ENCODE assay signal across 9 cellular contexts in genomic region chr1:27643626-27644368, GRCh38. TPM values are rescaled to one million over a fixed set of nuclear protein-coding genes. Genes with fewer than 3 reads are reported as not detected.
A peak's percentile ranks its signal among the peaks of the same experiment; 100 is the strongest.
DNase-seq lines count a peak whose midpoint lies in the region; ATAC-seq and TF ChIP-seq lines count a peak whose summit lies in the region.
"Had no signal": no experiment of that assay in that cellular context is flagged by ENCODE, and none has a peak within 500 bp of the region (broad histone marks: within the 10 kb centered on the region; RNA-seq: fewer than 3 reads in every experiment).

No MANE protein-coding gene starts in this region.

- TF ChIP-seq CTCF in HEK293 (tag by site-specific recombination; IDR thresholded peaks at IDR 0.05) (peak; percentile 71; the same call in 1 of the 2 replicates), smooth muscle cell (IDR thresholded peaks at IDR 0.05; ENCODE audit: borderline replicate concordance, insufficient read depth, poor library complexity, severe bottlenecking) (peak; percentile 64)

- peaks cover 12 to 22% (median 19%) of the 10 kb centered on the region in 4 donors for H3K4me1 Mint-ChIP-seq in CD4-positive, alpha-beta memory T cell

- no peaks in the 10 kb centered on the region for H3K27me3 Mint-ChIP-seq in CD4-positive, alpha-beta memory T cell

- H3K27me3 ChIP-seq in CD4-positive, alpha-beta memory T cell (ENCODE audit: insufficient read depth, low read length), result no peaks in the 10 kb centered on the region
- no peaks in the 10 kb centered on the region for H3K27me3 ChIP-seq in smooth muscle cell (ENCODE audit: low read depth)

- intact Hi-C loops in CD4-positive, alpha-beta memory T cell (cut with micrococcal nuclease), result loop anchor here (1.0 kb wide), 2 partner anchors 20 to 34 kb away; no protein-coding TSS in a partner anchor
- intact Hi-C loops in head of caudate nucleus (cut with DNase I), result no loop called here

- no peaks in the 10 kb centered on the region for H3K36me3 ChIP-seq in CD4-positive, alpha-beta memory T cell (ENCODE audit: insufficient read depth, low read length)
- H3K36me3 ChIP-seq in HEK293 (ENCODE audit: control insufficient read depth in 2 of 2, insufficient read depth in 1 of 2, low read length in 2 of 2) (no peaks in the 10 kb centered on the region), smooth muscle cell (ENCODE audit: low read depth) (no peaks in the 10 kb centered on the region)

- H3K27ac ChIP-seq in CD4-positive, alpha-beta memory T cell (ENCODE audit: low read depth, low read length), result no peak overlapping the region
- H3K27ac ChIP-seq in HEK293 (ENCODE audit: extremely low read depth, low read depth, low read length) (no peak overlapping the region), smooth muscle cell (ENCODE audit: low read depth) (no peak overlapping the region)

- H3K4me3 ChIP-seq in CD4-positive, alpha-beta memory T cell (ENCODE audit: low read length in 2 of 2), result no peak overlapping the region
- H3K4me3 ChIP-seq in HEK293 (ENCODE audit: low read depth, low read length) (no peak overlapping the region), smooth muscle cell (no peak overlapping the region)

- H3K4me1 ChIP-seq in CD4-positive, alpha-beta memory T cell (ENCODE audit: insufficient read depth, low read length), result peaks cover 12% of the 10 kb centered on the region
- no peaks in the 10 kb centered on the region for H3K4me1 ChIP-seq in HEK293 (ENCODE audit: control insufficient read depth, insufficient read depth, low read length)
- H3K4me1 ChIP-seq in smooth muscle cell (ENCODE audit: low read depth), result no peaks in the 10 kb centered on the region

- DNase-seq in CD4-positive, alpha-beta memory T cell, result peak; percentile 67 to 74 (median 71)
- DNase-seq in SHP77 (lab: John Stamatoyannopoulos, UW), result peak; percentile 28 to 53
- DNase-seq in activated effector memory CD4-positive, alpha-beta T cell treated with anti-CD3 and anti-CD28 coated beads, Interleukin-2, amount 50 U/mL, for 16 hours, result peak; percentile 87
- DNase-seq in head of caudate nucleus, result peak in 26 of 42 donors; percentile 18 to 65 (median 42)
- no peak for DNase-seq in smooth muscle cell (lab: John Stamatoyannopoulos, UW; ENCODE audit: unreplicated experiment)

- ATAC-seq in HG03432 (IDR thresholded peaks at IDR 0.05; ENCODE audit: unreplicated experiment), result no peak
- ATAC-seq in HG03521 (IDR thresholded peaks at IDR 0.05; ENCODE audit: unreplicated experiment), result no peak

- H4K20me1 ChIP-seq in smooth muscle cell (ENCODE audit: low read depth), result no peaks in the 10 kb centered on the region

- H2AFZ ChIP-seq in smooth muscle cell (ENCODE audit: low read depth), result no peak overlapping the region

- 37% methylated on average over 12 of the region's 12 CpGs for WGBS in smooth muscle cell (ENCODE audit: low lambda C conversion rate)

- no peak overlapping the region for H3K9ac ChIP-seq in smooth muscle cell (ENCODE audit: low read depth)

- no peak overlapping the region for H3K4me2 ChIP-seq in smooth muscle cell

- CTCF ChIA-PET in CD4-positive, alpha-beta memory T cell (lab: Charles Lee; ENCODE audit: partially characterized antibody), result interaction anchor here (0.6 to 5.1 kb wide), 11 partner anchors 18 to 44 kb away, joined by 3 to 111 read pairs (median 7); no protein-coding TSS in a partner anchor
- CTCF ChIA-PET in HEK293 (lab: Yijun Ruan, JAX), result interaction anchor here (0.5 to 2.4 kb wide), 9 partner anchors 13 to 144 kb away, joined by 3 to 32 read pairs (median 6); no protein-coding TSS in a partner anchor

- no peaks in the 10 kb centered on the region for H3K36me3 Mint-ChIP-seq in CD4-positive, alpha-beta memory T cell

- H3K79me2 ChIP-seq in smooth muscle cell (ENCODE audit: low read depth), result no peaks in the 10 kb centered on the region

- POLR2A ChIA-PET in CD4-positive, alpha-beta memory T cell (lab: Charles Lee; ENCODE audit: partially characterized antibody), result interaction anchor here (0.6 to 2.4 kb wide), 5 partner anchors 15 to 36 kb away, joined by 3 to 37 read pairs (median 7); partner anchors contain the start of gene IFI6
- POLR2A ChIA-PET in HEK293 (lab: Yijun Ruan, JAX), result no interaction called here

- no peaks in the 10 kb centered on the region for H3F3A ChIP-seq in smooth muscle cell (ENCODE audit: low read depth)

- H3K9me3 Mint-ChIP-seq in CD4-positive, alpha-beta memory T cell, result no peaks in the 10 kb centered on the region

- H3K9me3 ChIP-seq in CD4-positive, alpha-beta memory T cell (ENCODE audit: control insufficient read depth in 1 of 2, low read length in 2 of 2), result no peaks in the 10 kb centered on the region
- H3K9me3 ChIP-seq in HEK293 (ENCODE audit: control insufficient read depth, insufficient read depth, low read depth, low read length) (no peaks in the 10 kb centered on the region), smooth muscle cell (replicated peaks; ENCODE audit: low read depth) (no peaks in the 10 kb centered on the region)

- H3K27ac Mint-ChIP-seq in CD4-positive, alpha-beta memory T cell, result peak overlapping the region in 6 of 7 donors; percentile 47 to 90 (median 72)

- H3K4me3 Mint-ChIP-seq in CD4-positive, alpha-beta memory T cell, result peak overlapping the region in 1 of 8 donors; percentile 64

TF ChIP-seq in HEK293, 187 proteins besides CTCF, POLR2A, EP300 and RAD21 (continues in another document):
- TF ChIP-seq ZNF24 (tag by site-specific recombination; IDR thresholded peaks at IDR 0.05) (no peak), ZBTB8A (tag by site-specific recombination; IDR thresholded peaks at IDR 0.05) (peak; percentile 34; the same call in 1 of the 2 replicates), ZNF335 (tag by site-specific recombination; conservative IDR thresholded peaks at IDR 0.05) (peak; percentile 37), ZNF571 (tag by site-specific recombination; IDR thresholded peaks at IDR 0.05) (no peak), KLF7 (tag by site-specific recombination; IDR thresholded peaks at IDR 0.05; ENCODE audit: borderline replicate concordance) (no peak), SCRT1 (tag by site-specific recombination; IDR thresholded peaks at IDR 0.05; ENCODE audit: borderline replicate concordance) (no peak), ZNF596 (tag by site-specific recombination; IDR thresholded peaks at IDR 0.05) (no peak), ZNF398 (tag by site-specific recombination; IDR thresholded peaks at IDR 0.05) (no peak), ZNF548 (tag by site-specific recombination; IDR thresholded peaks at IDR 0.05) (no peak), ZNF18 (tag by site-specific recombination; IDR thresholded peaks at IDR 0.05) (no peak), GLIS2 (tag by site-specific recombination; IDR thresholded peaks at IDR 0.05) (no peak), HIC1 (tag by site-specific recombination; IDR thresholded peaks at IDR 0.05) (no peak), MZF1 (tag by site-specific recombination; IDR thresholded peaks at IDR 0.05; ENCODE audit: borderline replicate concordance) (no peak), SP3 (tag by site-specific recombination; IDR thresholded peaks at IDR 0.05) (no peak)

RNA-seq across cellular contexts. Expression of gene FGR, which starts 8.8 kb away (rescaled TPM):
- total RNA-seq in CD4-positive, alpha-beta memory T cell, result 1 to 10 TPM; 2.7 to 2.9 TPM
- under 1 TPM; 0.12 to 0.15 TPM for polyA plus RNA-seq in CD4-positive, alpha-beta memory T cell
- 1.3 TPM in 1 of 2 replicates, not detected in the other for total RNA-seq in smooth muscle cell
- polyA plus RNA-seq in smooth muscle cell, result 0.10 and 0.65 TPM in 2 replicates
- total RNA-seq: HT1080 had no signal

RNA-seq across cellular contexts. Expression of gene IFI6, which starts 28.2 kb away (rescaled TPM):
- total RNA-seq in CD4-positive, alpha-beta memory T cell, result 10 to 100 TPM; 23.0 to 24.9 TPM
- polyA plus RNA-seq in CD4-positive, alpha-beta memory T cell, result 100 to 1,000 TPM in 1 of 2 donors, 10 to 100 TPM in 1; 61.6 to 139 TPM
- 16.3 and 26.7 TPM in 2 replicates for total RNA-seq in smooth muscle cell
- polyA plus RNA-seq in smooth muscle cell, result 43.7 and 51.5 TPM in 2 replicates

RNA-seq across cellular contexts. Expression of gene AHDC1, which starts 39.9 kb away (rescaled TPM):
- total RNA-seq in CD4-positive, alpha-beta memory T cell, result 10 to 100 TPM; 18.4 to 19.2 TPM
- 1 to 10 TPM in 1 of 2 donors, under 1 TPM in 1; 0.02 to 1.7 TPM for polyA plus RNA-seq in CD4-positive, alpha-beta memory T cell
- 8.4 and 12.2 TPM in 2 replicates for total RNA-seq in smooth muscle cell
- polyA plus RNA-seq in smooth muscle cell, result 12.2 and 15.6 TPM in 2 replicates
